1 cellular context compared by ENCODE assay signal in genomic region chr3:149209431-149209830, GRCh38.
TF ChIP-seq lines count a peak whose summit lies in the region.

No MANE protein-coding gene starts in this region.

TF ChIP-seq in GM23338, 12 proteins besides CTCF, POLR2A, EP300 and RAD21 (continued from another document):
- TF ChIP-seq ZNF462 (CRISPR knock-in tag; IDR thresholded peaks at IDR 0.05) (no peak), NANOG (IDR thresholded peaks at IDR 0.05; ENCODE audit: borderline replicate concordance) (no peak), ZNF114 (CRISPR knock-in tag; IDR thresholded peaks at IDR 0.05) (no peak), JUNB (IDR thresholded peaks at IDR 0.05; ENCODE audit: unreplicated experiment) (no peak), CREB1 (CRISPR knock-in tag; IDR thresholded peaks at IDR 0.05; ENCODE audit: low read depth) (no peak), EZH2 (IDR thresholded peaks at IDR 0.05; ENCODE audit: low read depth, unreplicated experiment) (no peak), STAT1 (IDR thresholded peaks at IDR 0.05; ENCODE audit: unreplicated experiment) (no peak), REST (IDR thresholded peaks at IDR 0.05; ENCODE audit: unreplicated experiment) (no peak), POLR2AphosphoS5 (IDR thresholded peaks at IDR 0.05; ENCODE audit: low read depth) (no peak), ZNF331 (CRISPR knock-in tag; IDR thresholded peaks at IDR 0.05; ENCODE audit: low read depth) (no peak)
